ENCODE assay signal across 9 cellular contexts in genomic region chr2:149585317-149585885, GRCh38. TPM values are rescaled to one million over a fixed set of nuclear protein-coding genes. Genes with fewer than 3 reads are reported as not detected.
DNase-seq lines count a peak whose midpoint lies in the region; ATAC-seq, FAIRE-seq and TF ChIP-seq lines count a peak whose summit lies in the region.
"Had no signal": no experiment of that assay in that cellular context is flagged by ENCODE, and none has a peak within 500 bp of the region (broad histone marks: within the 10 kb centered on the region; RNA-seq: fewer than 3 reads in every experiment).

No MANE protein-coding gene starts in this region.

- H3K9ac ChIP-seq in GM12878 (ENCODE audit: control insufficient read depth, insufficient read depth, low read length) = no peak overlapping the region

- no peak for TF ChIP-seq RAD21 in GM12878 (IDR thresholded peaks at IDR 0.05; ENCODE audit: insufficient read depth, low read depth, low read length)

- H3K9me3 ChIP-seq in HAP-1 (no peaks in the 10 kb centered on the region), GM12878 (replicated peaks; ENCODE audit: control insufficient read depth, insufficient read depth, low read length) (no peaks in the 10 kb centered on the region), right lobe of liver (no peaks in the 10 kb centered on the region)

- no peak for TF ChIP-seq EP300 in GM12878 (IDR thresholded peaks at IDR 0.05; ENCODE audit: borderline replicate concordance in 1 of 2, control insufficient read depth in 1 of 2, low read depth in 2 of 2, low read length in 2 of 2)

- no TSS peak for BruUV-seq in GM12878 (replicated peaks; lab: Mats Ljungman, UMichigan)

- H3K4me3 ChIP-seq in AG04449 (ENCODE audit: low read depth, low read length) (peak overlapping the region; percentile 12), HAP-1 (peak overlapping the region; percentile 70), GM12878 (peak overlapping the region; percentile 97), right lobe of liver (peak overlapping the region; percentile 73 to 86 (median 73))

- in situ Hi-C loops in HAP-1 (cut with MboI; ENCODE audit: low sequenced_read_pairs) = no loop called here
- in situ Hi-C loops in GM12878 (cut with MboI) = loop anchor here (25.0 kb wide), 2 partner anchors 1827 to 1948 kb away; partner anchors contain the start of gene RIF1

- peak overlapping the region; percentile 80 for H3K4me2 ChIP-seq in GM12878 (ENCODE audit: control insufficient read depth, insufficient read depth)

- SMC1A ChIA-PET in GM12878 (lab: Charles Lee; ENCODE audit: uncharacterized antibody, unreplicated experiment) = interaction anchor here (1.9 kb wide), 1 partner anchor 8 kb away, joined by 5 read pairs; no protein-coding TSS in a partner anchor

- FAIRE-seq in GM12878 (lab: Jason Lieb, UNC) (no peak), H54 (lab: Jason Lieb, UNC) (no peak)

- ATAC-seq in GM12878 (no peak), right lobe of liver (peak in 3 of 4 donors; percentile 4 to 22 (median 13))

- intact Hi-C loops in GM12878 (cut with micrococcal nuclease; ENCODE audit: unreplicated experiment) = no loop called here
- intact Hi-C loops in right lobe of liver (cut with DNase I) = no loop called here

- RAD21 ChIA-PET in GM12878 (lab: Charles Lee; ENCODE audit: unreplicated experiment) = interaction anchor here (2.4 kb wide), 1 partner anchor 12 kb away, joined by 8 read pairs; no protein-coding TSS in a partner anchor

- DNase-seq in AG04449 (ENCODE audit: low read depth, low spot score) (no peak), HAP-1 (ENCODE audit: low spot score in 2 of 2) (no peak), GM12878 (ENCODE audit: low read depth, low spot score) (no peak), right lobe of liver (no peak), caudate nucleus (lab: John Stamatoyannopoulos, UW) (no peak), H54 (ENCODE audit: insufficient read length, low spot score) (no peak), NCI-H1092 (lab: John Stamatoyannopoulos, UW) (no peak), NCI-H1092 treated with DMSO at 0.1 percent for 48 hours (lab: John Stamatoyannopoulos, UW) (no peak)
- DNase-seq: amniotic stem cell had no signal

- peaks cover 47% of the 10 kb centered on the region for H3K79me2 ChIP-seq in GM12878 (ENCODE audit: control insufficient read depth, insufficient read depth, low read length)

- no peak for TF ChIP-seq CTCF in AG04449 (IDR thresholded peaks at IDR 0.05; ENCODE audit: insufficient read depth, low read length, missing control alignments)
- TF ChIP-seq CTCF in GM12878 (IDR thresholded peaks at IDR 0.05 in 2 of 3, conservative IDR thresholded peaks at IDR 0.05 in 1 of 3; ENCODE audit: control insufficient read depth in 2 of 3, extremely low read depth in 1 of 3, insufficient read depth in 1 of 3, low read depth in 3 of 3, low read length in 3 of 3) = no peak
- TF ChIP-seq CTCF in right lobe of liver (IDR thresholded peaks at IDR 0.05) = no peak

- POLR2A ChIA-PET in AG04449 (lab: Yijun Ruan, JAX) = interaction anchor here (0.7 kb wide), 1 partner anchor 157 kb away, joined by 3 read pairs; no protein-coding TSS in a partner anchor
- POLR2A ChIA-PET in GM12878 (lab: Charles Lee) = interaction anchor here (0.7 kb wide), 2 partner anchors 541 to 940 kb away, joined by 3 to 6 read pairs; no protein-coding TSS in a partner anchor

- H3K36me3 ChIP-seq in HAP-1 (replicated peaks) (peaks cover 27% of the 10 kb centered on the region), GM12878 (ENCODE audit: control insufficient read depth in 2 of 2, insufficient read depth in 2 of 2, low read length in 1 of 2) (peaks cover 0 to 3% of the 10 kb centered on the region in 2 experiments; a peak in 2 of 4 replicates), right lobe of liver (peaks cover 0 to 25% (median 12%) of the 10 kb centered on the region in 4 donors)

- H4K20me1 ChIP-seq in GM12878 (ENCODE audit: control insufficient read depth, insufficient read depth) = no peaks in the 10 kb centered on the region

- H3K27me3 ChIP-seq in HAP-1 (ENCODE audit: low read depth) (no peaks in the 10 kb centered on the region), GM12878 (replicated peaks in 1 of 2; ENCODE audit: control insufficient read depth in 2 of 2, insufficient read depth in 2 of 2, low read length in 1 of 2) (no peaks in the 10 kb centered on the region), right lobe of liver (no peaks in the 10 kb centered on the region)

- TF ChIP-seq POLR2A in GM12878 (IDR thresholded peaks at IDR 0.05; ENCODE audit: low read depth, low read length) (no peak), right lobe of liver (IDR thresholded peaks at IDR 0.05) (no peak), H54 (IDR thresholded peaks at IDR 0.05; ENCODE audit: low read depth, low read length) (no peak)

- no peak overlapping the region for H2AFZ ChIP-seq in GM12878 (ENCODE audit: control insufficient read depth, low read depth, low read length)

- H3K4me1 ChIP-seq in HAP-1 = peaks cover 18% of the 10 kb centered on the region
- no peaks in the 10 kb centered on the region for H3K4me1 ChIP-seq in GM12878 (ENCODE audit: control insufficient read depth, insufficient read depth, low read length)
- peaks cover 0 to 32% (median 11%) of the 10 kb centered on the region in 4 donors for H3K4me1 ChIP-seq in right lobe of liver

- H3K27ac ChIP-seq in GM12878 (ENCODE audit: control insufficient read depth, insufficient read depth) (no peak overlapping the region), right lobe of liver (peak overlapping the region in 1 of 3 donors; percentile 99), caudate nucleus (ENCODE audit: low read depth, low read length) (no peak overlapping the region)

- CTCF ChIA-PET in AG04449 (lab: Yijun Ruan, JAX) = interaction anchor here (3.1 kb wide), 1 partner anchor 10 kb away, joined by 13 read pairs; no protein-coding TSS in a partner anchor
- CTCF ChIA-PET in GM12878 (lab: Yijun Ruan, JAX) = interaction anchor here (0.6 to 1.6 kb wide), 5 partner anchors 13 to 1182 kb away, joined by 3 to 5 read pairs (median 3); no protein-coding TSS in a partner anchor

- 81% methylated on average over 2 of the region's 2 CpGs for WGBS in GM12878 (ENCODE audit: insufficient coverage, insufficient replicate concordance, low lambda C conversion rate, missing lambda C conversion rate)
- WGBS in right lobe of liver (ENCODE audit: insufficient coverage, low coverage, low lambda C conversion rate, missing lambda C conversion rate) = 35% methylated on average over 2 of the region's 2 CpGs

TF ChIP-seq in GM12878, 131 proteins besides CTCF, POLR2A, EP300 and RAD21 (continues in another document):
- TF ChIP-seq SUZ12 (IDR thresholded peaks at IDR 0.05; ENCODE audit: unreplicated experiment) (no peak), HCFC1 (IDR thresholded peaks at IDR 0.05; ENCODE audit: low read length) (no peak), KAT2A (conservative IDR thresholded peaks at IDR 0.05; ENCODE audit: control insufficient read depth, low read depth, low read length) (no peak), E4F1 (IDR thresholded peaks at IDR 0.05; ENCODE audit: borderline replicate concordance, partially characterized antibody) (no peak)

RNA-seq across cellular contexts. Expression of gene MMADHC, which starts 2.2 kb away (rescaled TPM):
- 56.5 and 84.0 TPM in 2 replicates for total RNA-seq in GM12878 (2013; cell fraction: nucleolus; rRNA removed)
- 112 and 127 TPM in 2 replicates for total RNA-seq in GM12878 (2014; rRNA removed)
- total RNA-seq in GM12878 (2014; rRNA removed; fragmentation: Illumina TruSeq; extraction: Trizol) = 135 and 139 TPM in 2 replicates
- total RNA-seq in GM12878 (2021) = 98.5 and 106 TPM in 2 replicates
- polyA plus RNA-seq in GM12878 (2011; ENCODE audit: low read depth) = 90.6 TPM
- 154 and 227 TPM in 2 replicates for polyA plus RNA-seq in GM12878 (2011; rRNA removed)
- 56.8 TPM in 2 replicates for polyA plus RNA-seq in GM12878 (2011; cell fraction: cytosol; rRNA removed)
- polyA plus RNA-seq in GM12878 (2011; cell fraction: nucleus; rRNA removed) = 46.2 and 57.3 TPM in 2 replicates
- 122 and 128 TPM in 2 replicates for polyA plus RNA-seq in GM12878 (2012)
- 128 and 133 TPM in 2 replicates for polyA plus RNA-seq in GM12878 (2014; fragmentation: Illumina TruSeq; extraction: Trizol)
- 100 to 1,000 TPM; 292 to 415 TPM for polyA plus RNA-seq in GM12878 (2014; fragmentation: Nextera tagmentation; extraction: Ambion mirVana)
- 77.1 and 93.6 TPM in 2 replicates for polyA plus RNA-seq in GM12878 (2014; rRNA removed)
- 100 to 1,000 TPM; 183 to 185 TPM for polyA plus RNA-seq in GM12878 (2016; fragmentation: Nextera tagmentation; extraction: Ambion mirVana)
- 102 and 103 TPM in 2 replicates for polyA minus RNA-seq in GM12878 (2011; rRNA and poly(A)+ RNA removed)
- polyA minus RNA-seq in GM12878 (2011; cell fraction: cytosol; rRNA and poly(A)+ RNA removed) = 34.7 and 37.4 TPM in 2 replicates
- 35.3 and 56.3 TPM in 2 replicates for polyA minus RNA-seq in GM12878 (2011; cell fraction: nucleus; rRNA and poly(A)+ RNA removed)
- total RNA-seq in right lobe of liver = 10 to 100 TPM; 59.9 to 84.9 (median 66.2) TPM

Comparison
In these comparisons a context has a peak if more than half of its experiments do, and no peak if none do; other contexts are left out.
1. H3K4me3 ChIP-seq: peak in every context shown above with its lines; median percentile 97 in GM12878; 73 in right lobe of liver; 70 in HAP-1; 12 in AG04449.